8 cellular contexts compared by ENCODE assay signal in the genomic region with DNA sequence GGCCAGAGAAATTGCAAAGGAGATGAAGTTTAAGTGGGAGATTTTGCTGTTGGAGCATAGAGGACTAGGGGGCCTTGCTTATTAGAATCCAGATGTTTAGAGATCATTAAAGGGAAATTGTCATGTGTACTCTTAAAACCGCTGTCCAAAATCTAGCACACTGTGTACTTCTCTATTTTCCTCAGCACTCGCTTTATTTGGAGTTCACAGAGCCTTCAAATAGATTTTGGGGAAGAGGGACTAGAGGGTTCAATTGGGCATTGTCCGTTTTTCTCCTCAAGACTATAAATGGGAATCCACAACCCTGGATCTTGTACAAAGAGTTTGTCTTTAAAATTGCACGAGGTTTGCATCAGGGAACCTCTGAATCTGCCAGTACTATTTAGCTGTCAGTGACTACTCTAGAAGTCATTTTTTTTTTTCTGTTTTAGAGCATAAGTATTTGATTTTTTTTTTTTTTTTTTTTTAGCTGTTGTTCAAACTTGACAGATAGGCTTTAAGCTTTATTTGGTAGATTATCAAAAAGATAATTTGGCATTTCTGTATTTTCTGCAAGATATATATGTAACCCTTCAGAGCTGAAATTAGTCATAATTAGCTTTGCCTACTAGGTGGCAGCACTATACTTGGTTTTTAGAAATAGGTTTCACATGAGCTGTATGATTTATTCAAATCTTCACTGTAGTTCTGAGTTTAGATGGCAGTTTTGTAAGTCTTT. TPM values are rescaled to one million over a fixed set of nuclear protein-coding genes. Genes with fewer than 3 reads are reported as not detected.
DNase-seq lines count a peak whose midpoint lies in the region; ATAC-seq, FAIRE-seq and TF ChIP-seq lines count a peak whose summit lies in the region.

No MANE protein-coding gene starts in this region.

- DNase-seq in NOMO-1 treated with DMSO at 0.1 percent for 48 hours (lab: John Stamatoyannopoulos, UW; ENCODE audit: unreplicated experiment): peak; percentile 31
- DNase-seq in NOMO-1 treated with dmso at 0.1 percent for 144 hours (lab: John Stamatoyannopoulos, UW; ENCODE audit: unreplicated experiment): no peak
- peak; percentile 80 for DNase-seq in HCEC 1CT
- DNase-seq in NCI-H1694 treated with DMSO at 0.1 percent for 48 hours (lab: John Stamatoyannopoulos, UW): peak; percentile 19
- no peak for DNase-seq in K562 (ENCODE audit: extremely low read depth in 1 of 4, low spot score in 3 of 4)
- peak; percentile 24 for DNase-seq in HepG2 (ENCODE audit: low spot score)
- DNase-seq in thyroid gland: no peak
- DNase-seq in stimulated activated CD8-positive, alpha-beta memory T cell treated with anti-CD3 and anti-CD28 coated beads, Interleukin-4, amount 100 ng/mL, for 48 hours: no peak

- no peaks in the 10 kb centered on the region for H3K9me1 ChIP-seq in K562 (ENCODE audit: control insufficient read depth, insufficient read depth, low read length)

- H3K4me1 ChIP-seq in K562 (replicated peaks in 1 of 2; ENCODE audit: control insufficient read depth in 2 of 2, insufficient read depth in 2 of 2, low read length in 2 of 2) (no peaks in the 10 kb centered on the region), HepG2 (ENCODE audit: insufficient read depth, low read length) (no peaks in the 10 kb centered on the region), thyroid gland (no peaks in the 10 kb centered on the region)

- POLR2A ChIA-PET in K562 (lab: Yijun Ruan, JAX): no interaction called here
- POLR2A ChIA-PET in HepG2 (lab: Yijun Ruan, JAX): interaction anchor here (2.0 kb wide), 1 partner anchor 14 kb away, joined by 6 read pairs; the partner anchor contains the start of genes ORMDL1 and PMS1

- H3K4me3 ChIP-seq in K562: no peak overlapping the region
- H3K4me3 ChIP-seq in HepG2 (replicated peaks in 1 of 3; ENCODE audit: insufficient read depth in 1 of 3, low read depth in 2 of 3, low read length in 3 of 3): no peak overlapping the region
- no peak overlapping the region for H3K4me3 ChIP-seq in thyroid gland (replicated peaks in 1 of 3)

- H3K36me3 ChIP-seq in K562 (ENCODE audit: control insufficient read depth, insufficient read depth, low read length) (peaks cover 65% of the 10 kb centered on the region), HepG2 (replicated peaks in 1 of 2; ENCODE audit: control insufficient read depth in 1 of 2, insufficient read depth in 2 of 2, low read length in 2 of 2) (peaks cover 11 to 65% of the 10 kb centered on the region in 2 experiments), thyroid gland (peaks cover 0 to 4% of the 10 kb centered on the region in 2 donors)

- no peaks in the 10 kb centered on the region; the same call in 2 of the 3 replicates for H3K79me2 ChIP-seq in K562 (ENCODE audit: control insufficient read depth, insufficient read depth, low read length)
- peaks cover 4% of the 10 kb centered on the region for H3K79me2 ChIP-seq in HepG2 (ENCODE audit: insufficient read depth, low read length)

- H3K27me3 ChIP-seq in K562 (ENCODE audit: control insufficient read depth in 2 of 2, insufficient read depth in 2 of 2, low read length in 2 of 2): no peaks in the 10 kb centered on the region
- no peaks in the 10 kb centered on the region for H3K27me3 ChIP-seq in HepG2 (ENCODE audit: control insufficient read depth in 1 of 2, insufficient read depth in 2 of 2, low read length in 2 of 2)
- H3K27me3 ChIP-seq in thyroid gland: no peaks in the 10 kb centered on the region

- FAIRE-seq in K562 (lab: Jason Lieb, UNC) (peak; percentile 15), HepG2 (lab: Jason Lieb, UNC) (no peak)

- intact Hi-C loops in K562 (cut with micrococcal nuclease): loop anchor here (5.0 kb wide), 1 partner anchor 269 kb away; no protein-coding TSS in a partner anchor
- intact Hi-C loops in HepG2 (cut with micrococcal nuclease; ENCODE audit: unreplicated experiment): loop anchor here (2.0 kb wide), 1 partner anchor 272 kb away; no protein-coding TSS in a partner anchor
- intact Hi-C loops in thyroid gland (cut with DNase I): no loop called here

- H3K9ac ChIP-seq in K562 (ENCODE audit: insufficient read depth in 1 of 2, low read depth in 2 of 2, low read length in 2 of 2): no peak overlapping the region
- H3K9ac ChIP-seq in HepG2 (ENCODE audit: insufficient read depth, low read depth, low read length): no peak overlapping the region

- no peaks in the 10 kb centered on the region for H4K20me1 ChIP-seq in K562 (replicated peaks; ENCODE audit: control insufficient read depth, insufficient read depth, low read length)
- H4K20me1 ChIP-seq in HepG2 (ENCODE audit: insufficient read depth, low read length): no peaks in the 10 kb centered on the region

- ATAC-seq in K562 (peak; percentile 74), HepG2 (peak; percentile 72)

- in situ Hi-C loops in K562 (cut with MboI): no loop called here
- in situ Hi-C loops in HepG2 (cut with HindIII; ENCODE audit: extremely low pct_ligation_motif_present, low pct_unique_long_range_greater_than_20kb): no loop called here

- H2AFZ ChIP-seq in K562 (ENCODE audit: low read depth, low read length) (no peak overlapping the region), HepG2 (ENCODE audit: low read length) (no peak overlapping the region)

- H3K27ac ChIP-seq in K562 (ENCODE audit: extremely low read depth, low read depth, low read length): no peak overlapping the region
- H3K27ac ChIP-seq in HepG2 (ENCODE audit: extremely low read length, insufficient read depth, low read length): no peak overlapping the region
- no peak overlapping the region for H3K27ac ChIP-seq in thyroid gland

- BruUV-seq in K562 (replicated peaks; lab: Mats Ljungman, UMichigan): no TSS peak
- TSS peak; percentile 5 for BruUV-seq in HepG2 (replicated peaks; lab: Mats Ljungman, UMichigan)

- TF ChIP-seq EP300 in K562 (IDR thresholded peaks at IDR 0.05; ENCODE audit: low read length) (no peak), HepG2 (IDR thresholded peaks at IDR 0.05; ENCODE audit: low read depth in 2 of 2, low read length in 2 of 2) (no peak), HepG2 (CRISPR knock-in tag; IDR thresholded peaks at IDR 0.05; ENCODE audit: borderline replicate concordance) (no peak)

- H3K4me2 ChIP-seq in K562 (ENCODE audit: insufficient read depth, low read length) (no peak overlapping the region), HepG2 (ENCODE audit: low read depth, low read length) (no peak overlapping the region)

- TF ChIP-seq RAD21 in K562 (CRISPR knock-in tag; conservative IDR thresholded peaks at IDR 0.05 in 1 of 2, IDR thresholded peaks at IDR 0.05 in 1 of 2) (peak; percentile 18 to 49; a peak in 3 of 4 replicates), HepG2 (CRISPR knock-in tag; IDR thresholded peaks at IDR 0.05) (no peak)

- H3K9me3 ChIP-seq in K562 (replicated peaks; ENCODE audit: control insufficient read depth, insufficient read depth, low read depth, low read length) (no peaks in the 10 kb centered on the region), HepG2 (ENCODE audit: low read length) (no peaks in the 10 kb centered on the region), thyroid gland (no peaks in the 10 kb centered on the region)

- 74% methylated on average over 4 of the region's 4 CpGs for WGBS in K562 (ENCODE audit: insufficient coverage, low coverage, missing lambda C conversion rate)
- WGBS in HepG2 (ENCODE audit: low lambda C conversion rate): 96% methylated on average over 4 of the region's 4 CpGs
- 84 to 86% methylated on average over 4 of the region's 4 CpGs for WGBS in thyroid gland, 2 donors

- TF ChIP-seq CTCF in K562 (IDR thresholded peaks at IDR 0.05 in 2 of 3, conservative IDR thresholded peaks at IDR 0.05 in 1 of 3; ENCODE audit: insufficient read depth in 2 of 3, low read depth in 1 of 3, low read length in 3 of 3) (peak; percentile 8 to 45 (median 26); a peak in 3 of 6 replicates), HepG2 (CRISPR knock-in tag; IDR thresholded peaks at IDR 0.05) (peak; percentile 47), thyroid gland (IDR thresholded peaks at IDR 0.05) (peak in 1 of 6 experiments; percentile 40)

- TF ChIP-seq POLR2A in K562 (conservative IDR thresholded peaks at IDR 0.05) (no peak), HepG2 (IDR thresholded peaks at IDR 0.05; ENCODE audit: insufficient read depth in 1 of 2, low read depth in 2 of 2, low read length in 2 of 2) (no peak), thyroid gland (IDR thresholded peaks at IDR 0.05) (no peak)

- CTCF ChIA-PET in K562 (lab: Yijun Ruan, JAX; ENCODE audit: low intra/inter-chr PET ratio) (interaction anchor here (0.6 to 1.3 kb wide), 8 partner anchors 40 to 1006 kb away, joined by 3 to 9 read pairs (median 4); a partner anchor contains a TSS), HepG2 (lab: Yijun Ruan, JAX; ENCODE audit: low intra/inter-chr PET ratio, low total read pairs) (interaction anchor here (1.2 kb wide), 1 partner anchor 382 kb away, joined by 3 read pairs; a partner anchor contains a TSS)

RNA-seq across cellular contexts. Expression of gene PMS1, which starts 14.2 kb away (rescaled TPM):
- total RNA-seq in K562 (2011; cell fraction: chromatin; rRNA removed; ENCODE audit: low replicate concordance): 23.9 and 58.8 TPM in 2 replicates
- 13.7 and 15.5 TPM in 2 replicates for total RNA-seq in K562 (2011; cell fraction: nucleolus; rRNA removed)
- total RNA-seq in K562 (2011; cell fraction: nucleoplasm; rRNA removed): 22.4 and 33.4 TPM in 2 replicates
- 17.6 TPM in 2 replicates for total RNA-seq in K562 (2014; rRNA removed)
- 28.1 and 28.2 TPM in 2 replicates for total RNA-seq in K562 (2014; rRNA removed; fragmentation: Illumina TruSeq; extraction: Trizol)
- total RNA-seq in K562 (2015; rRNA removed; fragmentation: Illumina TruSeq; extraction: Trizol): 26.6 and 29.8 TPM in 2 replicates
- 24.7 and 31.5 TPM in 2 replicates for total RNA-seq in K562 (2021)
- polyA plus RNA-seq in K562 (2011; rRNA removed): 20.0 and 24.2 TPM in 2 replicates
- 5.9 and 6.8 TPM in 2 replicates for polyA plus RNA-seq in K562 (2011; cell fraction: cytosol; rRNA removed)
- polyA plus RNA-seq in K562 (2011; cell fraction: nucleus; rRNA removed): 17.3 and 18.1 TPM in 2 replicates
- polyA plus RNA-seq in K562 (2012): 13.5 and 14.3 TPM in 2 replicates
- 18.6 and 26.2 TPM in 2 replicates for polyA plus RNA-seq in K562 (2014; fragmentation: Illumina TruSeq; extraction: Trizol)
- 10 to 100 TPM; 14.5 to 19.9 TPM for polyA plus RNA-seq in K562 (2014; fragmentation: Nextera tagmentation; extraction: Ambion mirVana)
- polyA plus RNA-seq in K562 (2014; rRNA removed): 20.3 and 24.7 TPM in 2 replicates
- 28.2 and 31.3 TPM in 2 replicates for polyA minus RNA-seq in K562 (2011; rRNA and poly(A)+ RNA removed)
- 13.8 and 19.7 TPM in 2 replicates for polyA minus RNA-seq in K562 (2011; cell fraction: cytosol; rRNA and poly(A)+ RNA removed)
- polyA minus RNA-seq in K562 (2011; cell fraction: nucleus; rRNA and poly(A)+ RNA removed): 26.5 and 41.3 TPM in 2 replicates
- 39.0 and 39.9 TPM in 2 replicates for total RNA-seq in HepG2 (2016; rRNA removed; fragmentation: Illumina TruSeq; extraction: Trizol)
- 167 and 185 TPM in 2 replicates for total RNA-seq in HepG2 (2016; cell fraction: cytosol; rRNA removed; fragmentation: Illumina TruSeq; extraction: Trizol; ENCODE audit: low read depth)
- total RNA-seq in HepG2 (2016; cell fraction: insoluble cytoplasmic fraction; rRNA removed; fragmentation: Illumina TruSeq; extraction: Trizol): 35.8 and 38.9 TPM in 2 replicates
- 49.6 and 57.4 TPM in 2 replicates for total RNA-seq in HepG2 (2016; cell fraction: membrane; rRNA removed; fragmentation: Illumina TruSeq; extraction: Trizol)
- total RNA-seq in HepG2 (2016; cell fraction: nucleus; rRNA removed; fragmentation: Illumina TruSeq; extraction: Trizol): 58.7 and 64.6 TPM in 2 replicates
- 14.5 and 14.6 TPM in 2 replicates for polyA plus RNA-seq in HepG2 (2011; rRNA removed)
- 4.2 and 5.7 TPM in 2 replicates for polyA plus RNA-seq in HepG2 (2011; cell fraction: cytosol; rRNA removed)
- 19.2 and 22.7 TPM in 2 replicates for polyA plus RNA-seq in HepG2 (2011; cell fraction: nucleus; rRNA removed)
- 17.7 and 19.4 TPM in 2 replicates for polyA plus RNA-seq in HepG2 (2012)
- polyA plus RNA-seq in HepG2 (2016; cell fraction: cytosol; fragmentation: Illumina TruSeq; extraction: Trizol; ENCODE audit: low read depth): 3.0 and 3.6 TPM in 2 replicates
- polyA plus RNA-seq in HepG2 (2016; cell fraction: insoluble cytoplasmic fraction; fragmentation: Illumina TruSeq; extraction: Trizol; ENCODE audit: low read depth): 32.8 TPM in 2 replicates
- polyA plus RNA-seq in HepG2 (2016; cell fraction: membrane; fragmentation: Illumina TruSeq; extraction: Trizol; ENCODE audit: low read depth): 5.3 and 6.9 TPM in 2 replicates
- 83.1 and 93.6 TPM in 2 replicates for polyA plus RNA-seq in HepG2 (2016; cell fraction: nucleus; fragmentation: Illumina TruSeq; extraction: Trizol; ENCODE audit: insufficient read depth, low read depth)
- polyA minus RNA-seq in HepG2 (2011; rRNA and poly(A)+ RNA removed; ENCODE audit: low replicate concordance): 6.9 and 18.9 TPM in 2 replicates
- 12.6 and 23.0 TPM in 2 replicates for polyA minus RNA-seq in HepG2 (2011; cell fraction: cytosol; rRNA and poly(A)+ RNA removed)
- polyA minus RNA-seq in HepG2 (2011; cell fraction: nucleus; rRNA and poly(A)+ RNA removed): 73.4 and 77.6 TPM in 2 replicates
- total RNA-seq in thyroid gland: 10 to 100 TPM; 22.7 to 34.9 (median 28.1) TPM

RNA-seq across cellular contexts. Expression of gene ORMDL1, which starts 14.3 kb away (rescaled TPM):
- total RNA-seq in K562 (2011; cell fraction: chromatin; rRNA removed; ENCODE audit: low replicate concordance): 35.1 and 80.6 TPM in 2 replicates
- total RNA-seq in K562 (2011; cell fraction: nucleolus; rRNA removed): 19.5 and 23.3 TPM in 2 replicates
- total RNA-seq in K562 (2011; cell fraction: nucleoplasm; rRNA removed): 43.8 and 59.6 TPM in 2 replicates
- total RNA-seq in K562 (2014; rRNA removed) (28.9 and 35.1 TPM in 2 replicates), K562 (2014; rRNA removed; fragmentation: Illumina TruSeq; extraction: Trizol) (48.9 and 54.1 TPM in 2 replicates), K562 (2015; rRNA removed; fragmentation: Illumina TruSeq; extraction: Trizol) (44.3 and 50.6 TPM in 2 replicates), K562 (2021) (33.8 and 35.3 TPM in 2 replicates), HepG2 (2016; rRNA removed; fragmentation: Illumina TruSeq; extraction: Trizol) (29.5 and 67.5 TPM in 2 replicates), thyroid gland (100 to 1,000 TPM in 1 of 4 donors, 10 to 100 TPM in 3; 73.1 to 124 (median 90.0) TPM)
- polyA plus RNA-seq in K562 (2011; rRNA removed) (59.1 and 74.2 TPM in 2 replicates), K562 (2014; fragmentation: Illumina TruSeq; extraction: Trizol) (41.4 and 47.2 TPM in 2 replicates), K562 (2014; fragmentation: Nextera tagmentation; extraction: Ambion mirVana) (10 to 100 TPM; 50.0 to 57.5 TPM), K562 (2014; rRNA removed) (62.9 and 69.0 TPM in 2 replicates), HepG2 (2011; rRNA removed) (160 and 166 TPM in 2 replicates)
- 15.6 and 28.6 TPM in 2 replicates for polyA plus RNA-seq in K562 (2011; cell fraction: cytosol; rRNA removed)
- 74.3 and 102 TPM in 2 replicates for polyA plus RNA-seq in K562 (2011; cell fraction: nucleus; rRNA removed)
- 31.6 and 46.2 TPM in 2 replicates for polyA plus RNA-seq in K562 (2012)
- 27.6 and 33.7 TPM in 2 replicates for polyA minus RNA-seq in K562 (2011; rRNA and poly(A)+ RNA removed)
- 7.7 and 8.8 TPM in 2 replicates for polyA minus RNA-seq in K562 (2011; cell fraction: cytosol; rRNA and poly(A)+ RNA removed)
- 18.7 and 29.1 TPM in 2 replicates for polyA minus RNA-seq in K562 (2011; cell fraction: nucleus; rRNA and poly(A)+ RNA removed)
- 40.7 and 41.5 TPM in 2 replicates for total RNA-seq in HepG2 (2016; cell fraction: cytosol; rRNA removed; fragmentation: Illumina TruSeq; extraction: Trizol; ENCODE audit: low read depth)
- total RNA-seq in HepG2 (2016; cell fraction: insoluble cytoplasmic fraction; rRNA removed; fragmentation: Illumina TruSeq; extraction: Trizol): 31.6 and 68.1 TPM in 2 replicates
- total RNA-seq in HepG2 (2016; cell fraction: membrane; rRNA removed; fragmentation: Illumina TruSeq; extraction: Trizol): 60.2 and 61.9 TPM in 2 replicates
- 109 and 139 TPM in 2 replicates for total RNA-seq in HepG2 (2016; cell fraction: nucleus; rRNA removed; fragmentation: Illumina TruSeq; extraction: Trizol)
- 21.7 and 32.9 TPM in 2 replicates for polyA plus RNA-seq in HepG2 (2011; cell fraction: cytosol; rRNA removed)
- 486 and 524 TPM in 2 replicates for polyA plus RNA-seq in HepG2 (2011; cell fraction: nucleus; rRNA removed)
- polyA plus RNA-seq in HepG2 (2012): 100.0 and 116 TPM in 2 replicates
- 60.0 and 71.8 TPM in 2 replicates for polyA plus RNA-seq in HepG2 (2016; cell fraction: cytosol; fragmentation: Illumina TruSeq; extraction: Trizol; ENCODE audit: low read depth)
- polyA plus RNA-seq in HepG2 (2016; cell fraction: insoluble cytoplasmic fraction; fragmentation: Illumina TruSeq; extraction: Trizol; ENCODE audit: low read depth): 34.8 and 36.0 TPM in 2 replicates
- 64.9 and 65.2 TPM in 2 replicates for polyA plus RNA-seq in HepG2 (2016; cell fraction: membrane; fragmentation: Illumina TruSeq; extraction: Trizol; ENCODE audit: low read depth)
- 350 and 353 TPM in 2 replicates for polyA plus RNA-seq in HepG2 (2016; cell fraction: nucleus; fragmentation: Illumina TruSeq; extraction: Trizol; ENCODE audit: insufficient read depth, low read depth)
- 22.0 and 25.4 TPM in 2 replicates for polyA minus RNA-seq in HepG2 (2011; rRNA and poly(A)+ RNA removed; ENCODE audit: low replicate concordance)
- 12.3 and 13.9 TPM in 2 replicates for polyA minus RNA-seq in HepG2 (2011; cell fraction: cytosol; rRNA and poly(A)+ RNA removed)
- 143 and 163 TPM in 2 replicates for polyA minus RNA-seq in HepG2 (2011; cell fraction: nucleus; rRNA and poly(A)+ RNA removed)

RNA-seq across cellular contexts. Expression of gene OSGEPL1, which starts 35.9 kb away (rescaled TPM):
- 6.3 and 13.1 TPM in 2 replicates for total RNA-seq in K562 (2011; cell fraction: chromatin; rRNA removed; ENCODE audit: low replicate concordance)
- total RNA-seq in K562 (2011; cell fraction: nucleolus; rRNA removed): 6.0 and 6.7 TPM in 2 replicates
- total RNA-seq in K562 (2011; cell fraction: nucleoplasm; rRNA removed): 6.5 and 8.3 TPM in 2 replicates
- 3.6 and 3.7 TPM in 2 replicates for total RNA-seq in K562 (2014; rRNA removed)
- total RNA-seq in K562 (2014; rRNA removed; fragmentation: Illumina TruSeq; extraction: Trizol): 6.0 and 6.5 TPM in 2 replicates
- 5.3 and 6.5 TPM in 2 replicates for total RNA-seq in K562 (2015; rRNA removed; fragmentation: Illumina TruSeq; extraction: Trizol)
- 2.5 and 3.7 TPM in 2 replicates for total RNA-seq in K562 (2021)
- 10.4 and 10.8 TPM in 2 replicates for polyA plus RNA-seq in K562 (2011; rRNA removed)
- 1.6 and 3.5 TPM in 2 replicates for polyA plus RNA-seq in K562 (2011; cell fraction: cytosol; rRNA removed)
- 8.3 and 13.3 TPM in 2 replicates for polyA plus RNA-seq in K562 (2011; cell fraction: nucleus; rRNA removed)
- 3.6 and 4.7 TPM in 2 replicates for polyA plus RNA-seq in K562 (2012)
- 5.0 and 5.2 TPM in 2 replicates for polyA plus RNA-seq in K562 (2014; fragmentation: Illumina TruSeq; extraction: Trizol)
- polyA plus RNA-seq in K562 (2014; fragmentation: Nextera tagmentation; extraction: Ambion mirVana): 1 to 10 TPM; 8.9 to 9.3 TPM
- polyA plus RNA-seq in K562 (2014; rRNA removed): 5.1 and 6.0 TPM in 2 replicates
- 5.7 and 7.6 TPM in 2 replicates for polyA minus RNA-seq in K562 (2011; rRNA and poly(A)+ RNA removed)
- polyA minus RNA-seq in K562 (2011; cell fraction: cytosol; rRNA and poly(A)+ RNA removed): 2.2 and 3.4 TPM in 2 replicates
- 7.5 and 14.2 TPM in 2 replicates for polyA minus RNA-seq in K562 (2011; cell fraction: nucleus; rRNA and poly(A)+ RNA removed)
- total RNA-seq in HepG2 (2016; rRNA removed; fragmentation: Illumina TruSeq; extraction: Trizol): 10.2 and 11.1 TPM in 2 replicates
- 2.1 and 3.3 TPM in 2 replicates for total RNA-seq in HepG2 (2016; cell fraction: cytosol; rRNA removed; fragmentation: Illumina TruSeq; extraction: Trizol; ENCODE audit: low read depth)
- total RNA-seq in HepG2 (2016; cell fraction: insoluble cytoplasmic fraction; rRNA removed; fragmentation: Illumina TruSeq; extraction: Trizol): 9.7 TPM in 2 replicates
- total RNA-seq in HepG2 (2016; cell fraction: membrane; rRNA removed; fragmentation: Illumina TruSeq; extraction: Trizol): 4.5 and 5.0 TPM in 2 replicates
- 13.2 and 13.4 TPM in 2 replicates for total RNA-seq in HepG2 (2016; cell fraction: nucleus; rRNA removed; fragmentation: Illumina TruSeq; extraction: Trizol)
- polyA plus RNA-seq in HepG2 (2011; rRNA removed): 9.2 and 10.8 TPM in 2 replicates
- polyA plus RNA-seq in HepG2 (2011; cell fraction: cytosol; rRNA removed): 3.0 and 4.8 TPM in 2 replicates
- polyA plus RNA-seq in HepG2 (2011; cell fraction: nucleus; rRNA removed): 8.5 and 9.2 TPM in 2 replicates
- polyA plus RNA-seq in HepG2 (2012): 6.6 and 9.1 TPM in 2 replicates
- 0.95 and 1.2 TPM in 2 replicates for polyA plus RNA-seq in HepG2 (2016; cell fraction: cytosol; fragmentation: Illumina TruSeq; extraction: Trizol; ENCODE audit: low read depth)
- polyA plus RNA-seq in HepG2 (2016; cell fraction: insoluble cytoplasmic fraction; fragmentation: Illumina TruSeq; extraction: Trizol; ENCODE audit: low read depth): 6.3 and 7.1 TPM in 2 replicates
- 1.4 and 2.4 TPM in 2 replicates for polyA plus RNA-seq in HepG2 (2016; cell fraction: membrane; fragmentation: Illumina TruSeq; extraction: Trizol; ENCODE audit: low read depth)
- 10.9 and 12.4 TPM in 2 replicates for polyA plus RNA-seq in HepG2 (2016; cell fraction: nucleus; fragmentation: Illumina TruSeq; extraction: Trizol; ENCODE audit: insufficient read depth, low read depth)
- 5.9 and 6.3 TPM in 2 replicates for polyA minus RNA-seq in HepG2 (2011; rRNA and poly(A)+ RNA removed; ENCODE audit: low replicate concordance)
- polyA minus RNA-seq in HepG2 (2011; cell fraction: cytosol; rRNA and poly(A)+ RNA removed): 3.8 TPM in 2 replicates
- 32.2 and 36.7 TPM in 2 replicates for polyA minus RNA-seq in HepG2 (2011; cell fraction: nucleus; rRNA and poly(A)+ RNA removed)
- total RNA-seq in thyroid gland: 10 to 100 TPM in 2 of 4 donors, 1 to 10 TPM in 2; 6.9 to 13.7 (median 9.8) TPM

Comparison
In these comparisons a context has a peak if more than half of its experiments do, and no peak if none do; other contexts are left out.
1. DNase-seq: peak in NOMO-1 treated with DMSO at 0.1 percent for 48 hours (single experiment), HCEC 1CT (single experiment), NCI-H1694 treated with DMSO at 0.1 percent for 48 hours (single experiment) and HepG2 (single experiment); none in NOMO-1 treated with dmso at 0.1 percent for 144 hours (single experiment), K562 (0 of 4), thyroid gland (0 of 2) and stimulated activated CD8-positive, alpha-beta memory T cell treated with anti-CD3 and anti-CD28 coated beads, Interleukin-4, amount 100 ng/mL, for 48 hours (single experiment).